Comparison of ENCODE assay signal across 11 cellular contexts in the genomic region with DNA sequence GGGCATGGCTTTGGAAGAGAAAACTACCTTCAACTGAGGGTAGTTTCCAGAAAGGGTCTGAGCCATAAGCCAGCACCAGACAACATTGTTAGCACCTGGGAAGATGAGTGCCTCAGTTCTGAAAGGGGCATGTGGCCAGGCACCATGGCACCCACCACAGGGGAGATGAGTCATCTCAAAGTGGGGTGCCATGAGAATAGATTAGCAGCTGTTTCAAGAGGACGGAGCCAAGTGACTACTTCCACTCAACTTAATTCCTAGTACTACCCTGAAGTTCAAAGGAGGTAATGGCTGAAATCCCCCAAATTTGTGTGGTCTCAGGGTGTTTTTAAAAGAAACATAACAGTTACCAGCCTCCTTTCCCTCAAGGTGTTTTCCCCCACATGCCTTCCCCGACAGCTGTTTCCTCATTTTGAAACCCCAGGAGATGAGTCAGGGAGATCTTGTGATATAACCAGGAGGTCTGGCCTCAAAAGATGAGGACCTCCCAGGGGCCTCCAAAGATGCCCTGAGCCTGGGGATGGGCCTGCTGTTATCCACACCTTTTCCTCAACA. TPM values are rescaled to one million over a fixed set of nuclear protein-coding genes. Genes with fewer than 3 reads are reported as not detected.
DNase-seq lines count a peak whose midpoint lies in the region; ATAC-seq and TF ChIP-seq lines count a peak whose summit lies in the region.
"Had no signal": no experiment of that assay in that cellular context is flagged by ENCODE, and none has a peak within 500 bp of the region (broad histone marks: within the 10 kb centered on the region; RNA-seq: fewer than 3 reads in every experiment).

No MANE protein-coding gene starts in this region.

- no peaks in the 10 kb centered on the region for H3K36me3 ChIP-seq in CD8-positive, alpha-beta T cell (ENCODE audit: insufficient read depth, low read length)
- no peaks in the 10 kb centered on the region for H3K36me3 ChIP-seq in smooth muscle cell (ENCODE audit: low read depth)
- H3K36me3 ChIP-seq: left lung, Peyer's patch had no signal

- no peak overlapping the region for H2AFZ ChIP-seq in smooth muscle cell (ENCODE audit: low read depth)

- no peak overlapping the region for H3K4me2 ChIP-seq in smooth muscle cell

- TF ChIP-seq CTCF in foreskin keratinocyte (conservative IDR thresholded peaks at IDR 0.05) (no peak), smooth muscle cell (IDR thresholded peaks at IDR 0.05; ENCODE audit: borderline replicate concordance, insufficient read depth, poor library complexity, severe bottlenecking) (no peak)
- no peak for TF ChIP-seq CTCF in CD8-positive, alpha-beta T cell (IDR thresholded peaks at IDR 0.05)

- H3K27ac ChIP-seq in foreskin keratinocyte (no peak overlapping the region), smooth muscle cell (ENCODE audit: low read depth) (no peak overlapping the region)
- H3K27ac ChIP-seq in CD8-positive, alpha-beta T cell (ENCODE audit: low read depth, low read length), result no peak overlapping the region
- H3K27ac ChIP-seq: left lung, Peyer's patch had no signal

- peak; percentile 93 for ATAC-seq in GM18868 (IDR thresholded peaks at IDR 0.05; ENCODE audit: unreplicated experiment)
- ATAC-seq in GM21528 (IDR thresholded peaks at IDR 0.05; ENCODE audit: low FRiP score, unreplicated experiment), result peak; percentile 76
- peak; percentile 67 for ATAC-seq in HG03521 (IDR thresholded peaks at IDR 0.05; ENCODE audit: unreplicated experiment)
- ATAC-seq in foreskin keratinocyte, result peak; percentile 70
- ATAC-seq in CD8-positive, alpha-beta T cell, result no peak
- ATAC-seq: left lung had no signal

- POLR2A ChIA-PET in CD8-positive, alpha-beta T cell (lab: Charles Lee), result no interaction called here

- H3K36me3 Mint-ChIP-seq in CD8-positive, alpha-beta T cell, result no peaks in the 10 kb centered on the region

- no peaks in the 10 kb centered on the region for H3K79me2 ChIP-seq in smooth muscle cell (ENCODE audit: low read depth)

- H3F3A ChIP-seq in smooth muscle cell (ENCODE audit: low read depth), result no peaks in the 10 kb centered on the region

- no peaks in the 10 kb centered on the region for H3K9me3 ChIP-seq in CD8-positive, alpha-beta T cell (ENCODE audit: low read length)
- H3K9me3 ChIP-seq in smooth muscle cell (replicated peaks; ENCODE audit: low read depth), result peaks cover 4% of the 10 kb centered on the region
- H3K9me3 ChIP-seq: left lung, Peyer's patch had no signal

- no peak overlapping the region for H3K4me3 Mint-ChIP-seq in CD8-positive, alpha-beta T cell

- H3K9ac ChIP-seq in smooth muscle cell (ENCODE audit: low read depth), result no peak overlapping the region

- no peaks in the 10 kb centered on the region for H3K4me1 Mint-ChIP-seq in CD8-positive, alpha-beta T cell (ENCODE audit: low read depth)

- no peaks in the 10 kb centered on the region for H4K20me1 ChIP-seq in smooth muscle cell (ENCODE audit: low read depth)

- H3K4me3 ChIP-seq in CD8-positive, alpha-beta T cell (ENCODE audit: low read depth, low read length), result no peak overlapping the region
- H3K4me3 ChIP-seq in smooth muscle cell, result no peak overlapping the region
- H3K4me3 ChIP-seq: left lung, Peyer's patch had no signal

- intact Hi-C loops in CD8-positive, alpha-beta T cell (cut with DNase I, micrococcal nuclease), result no loop called here

- CTCF ChIA-PET in CD8-positive, alpha-beta T cell (lab: Charles Lee), result no interaction called here

- 72% methylated on average over 2 of the region's 2 CpGs for WGBS in smooth muscle cell (ENCODE audit: low lambda C conversion rate)

- no peaks in the 10 kb centered on the region for H3K9me3 Mint-ChIP-seq in CD8-positive, alpha-beta T cell

- H3K27me3 Mint-ChIP-seq in CD8-positive, alpha-beta T cell (ENCODE audit: low read depth), result no peaks in the 10 kb centered on the region

- no peak overlapping the region for H3K27ac Mint-ChIP-seq in CD8-positive, alpha-beta T cell

- H3K4me1 ChIP-seq in foreskin keratinocyte, result no peaks in the 10 kb centered on the region
- no peaks in the 10 kb centered on the region for H3K4me1 ChIP-seq in CD8-positive, alpha-beta T cell (ENCODE audit: insufficient read depth, low read length)
- no peaks in the 10 kb centered on the region for H3K4me1 ChIP-seq in smooth muscle cell (ENCODE audit: low read depth)
- H3K4me1 ChIP-seq: left lung, Peyer's patch had no signal

- H3K27me3 ChIP-seq in foreskin keratinocyte (no peaks in the 10 kb centered on the region), smooth muscle cell (ENCODE audit: low read depth) (no peaks in the 10 kb centered on the region)
- no peaks in the 10 kb centered on the region for H3K27me3 ChIP-seq in CD8-positive, alpha-beta T cell (ENCODE audit: insufficient read depth, low read length)
- H3K27me3 ChIP-seq: left lung, Peyer's patch had no signal

- DNase-seq in foreskin keratinocyte, result peak; percentile 57 to 65
- no peak for DNase-seq in CD8-positive, alpha-beta T cell
- DNase-seq in GM03348 (ENCODE audit: low spot score), result no peak
- no peak for DNase-seq in midbrain (lab: John Stamatoyannopoulos, UW)
- no peak for DNase-seq in smooth muscle cell (lab: John Stamatoyannopoulos, UW; ENCODE audit: unreplicated experiment)
- DNase-seq: left lung, Peyer's patch had no signal

RNA-seq across cellular contexts. Expression of a gene that starts 27.8 kb away (rescaled TPM):
- not detected in 2 replicates for total RNA-seq in foreskin keratinocyte
- not detected in 2 replicates for polyA plus RNA-seq in foreskin keratinocyte
- not detected for total RNA-seq in CD8-positive, alpha-beta T cell
- not detected in 2 replicates for total RNA-seq in smooth muscle cell
- not detected in 2 replicates for polyA plus RNA-seq in smooth muscle cell
- total RNA-seq: H1, left lung, Peyer's patch had no signal
- polyA plus RNA-seq: H1 had no signal

Comparison
In these comparisons a context has a peak if more than half of its experiments do, and no peak if none do; other contexts are left out.
1. DNase-seq: peak in foreskin keratinocyte (2 of 2); none in CD8-positive, alpha-beta T cell (0 of 7), GM03348 (single experiment), midbrain (single experiment) and smooth muscle cell (single experiment).